In the genomic region with DNA sequence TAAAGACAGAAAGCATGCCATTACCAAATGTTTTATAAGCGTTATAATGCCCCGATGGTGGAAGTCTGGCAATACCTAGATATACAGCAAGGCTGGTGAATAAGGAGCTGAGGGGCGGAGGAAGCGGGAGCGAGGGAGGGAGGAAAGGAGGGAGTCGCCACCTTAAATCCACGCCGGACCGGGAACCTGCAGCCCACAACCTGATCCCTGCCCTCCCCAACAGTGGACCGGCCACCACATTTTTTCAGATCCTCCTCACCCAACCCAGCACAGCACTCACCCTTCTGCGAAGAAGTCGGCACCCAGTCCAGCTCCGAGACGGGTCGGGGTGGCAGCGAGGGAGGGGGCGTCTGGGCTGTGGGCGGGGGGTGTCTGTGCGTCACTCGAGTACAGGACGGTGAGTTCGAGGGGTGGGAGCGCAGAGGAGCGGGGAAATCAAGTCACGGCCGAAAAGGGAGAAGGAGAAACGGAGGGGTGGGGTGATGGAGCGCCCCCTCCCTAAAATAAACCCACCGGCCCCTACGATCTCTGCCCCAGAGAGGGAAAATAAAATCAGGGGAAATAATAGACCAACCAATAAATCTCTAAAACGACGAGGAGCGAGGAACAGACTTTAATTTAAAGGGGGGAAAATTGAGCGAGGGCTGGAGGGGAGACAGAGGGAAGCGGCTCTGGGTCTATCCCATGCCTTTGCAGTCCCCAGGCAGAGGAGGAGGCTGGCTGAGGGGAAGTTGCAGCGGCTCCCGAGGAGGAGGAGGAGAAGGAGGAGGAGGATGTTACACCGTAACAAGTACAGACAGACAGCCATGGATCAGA, we compare ENCODE assay signal across 8 cellular contexts.
DNase-seq lines count a peak whose midpoint lies in the region; ATAC-seq and TF ChIP-seq lines count a peak whose summit lies in the region.

No MANE protein-coding gene starts in this region.

- peaks cover 16% of the 10 kb centered on the region for H3K4me1 Mint-ChIP-seq in Caco-2 (ENCODE audit: low read depth, unreplicated experiment)

- DNase-seq in Caco-2 = peak; percentile 41 to 53
- peak; percentile 51 for DNase-seq in LHCN-M2 (ENCODE audit: low read depth)
- peak; percentile 77 for DNase-seq in activated CD8-positive, alpha-beta memory T cell treated with anti-CD3 and anti-CD28 coated beads for 24 hours
- peak in 2 of 3 donors; percentile 15 to 20 for DNase-seq in effector memory CD4-positive, alpha-beta T cell
- peak; percentile 54 for DNase-seq in lung (ENCODE audit: low spot score)
- peak; percentile 23 to 37 (median 32) for DNase-seq in stimulated activated CD4-positive, alpha-beta T cell treated with anti-CD3 and anti-CD28 coated beads, TNF-alpha, amount 100 ng/mL, for 4 hours (ENCODE audit: low read depth in 3 of 3)
- DNase-seq in DMS153 (lab: John Stamatoyannopoulos, UW) = no peak

- TF ChIP-seq CTCF in Caco-2 (IDR thresholded peaks at IDR 0.05; ENCODE audit: insufficient read depth in 1 of 2, low read depth in 1 of 2, low read length in 1 of 2, severe bottlenecking in 1 of 2, unreplicated experiment in 1 of 2) (peak; percentile 9), lung (IDR thresholded peaks at IDR 0.05; ENCODE audit: control extremely low read depth, extremely low read depth) (no peak)

- H3K9me3 Mint-ChIP-seq in Caco-2 (ENCODE audit: unreplicated experiment) = no peaks in the 10 kb centered on the region

- H3K27ac Mint-ChIP-seq in Caco-2 (ENCODE audit: unreplicated experiment) = peak overlapping the region; percentile 93

- H3K27me3 ChIP-seq in Caco-2 (replicated peaks; ENCODE audit: control insufficient read depth, insufficient read depth, low read length) (no peaks in the 10 kb centered on the region), lung (ENCODE audit: control insufficient read depth, insufficient read depth) (no peaks in the 10 kb centered on the region)
- H3K27me3 ChIP-seq in effector memory CD4-positive, alpha-beta T cell (replicated peaks; ENCODE audit: control insufficient read depth, insufficient read depth, low read length, poor library complexity, severe bottlenecking) = no peaks in the 10 kb centered on the region

- peak overlapping the region; percentile 73 for H3K4me3 ChIP-seq in Caco-2 (ENCODE audit: low read depth, low read length)
- peak overlapping the region; percentile 89 for H3K4me3 ChIP-seq in effector memory CD4-positive, alpha-beta T cell (ENCODE audit: insufficient read depth, low read depth, low read length, poor library complexity, severe bottlenecking)
- peak overlapping the region; percentile 48 for H3K4me3 ChIP-seq in lung

- H3K36me3 ChIP-seq in Caco-2 (ENCODE audit: control insufficient read depth, insufficient read depth, low read length) = no peaks in the 10 kb centered on the region
- no peaks in the 10 kb centered on the region for H3K36me3 ChIP-seq in effector memory CD4-positive, alpha-beta T cell (ENCODE audit: control insufficient read depth, insufficient read depth, low read length)
- H3K36me3 ChIP-seq in lung (ENCODE audit: control insufficient read depth in 2 of 2, insufficient read depth in 2 of 2, low read length in 2 of 2) = no peaks in the 10 kb centered on the region

- ATAC-seq in lung (ENCODE audit: insufficient read depth, low FRiP score) (no peak), HG02571 (IDR thresholded peaks at IDR 0.05; ENCODE audit: unreplicated experiment) (no peak)

- POLR2A ChIA-PET in Caco-2 (lab: Charles Lee) = interaction anchor here (0.6 to 3.8 kb wide), 17 partner anchors 8 to 800 kb away, joined by 3 to 98 read pairs (median 5); a partner anchor contains a TSS

- H3K9me3 ChIP-seq in Caco-2 = no peaks in the 10 kb centered on the region
- H3K9me3 ChIP-seq in effector memory CD4-positive, alpha-beta T cell (ENCODE audit: control insufficient read depth, low read length) = no peaks in the 10 kb centered on the region
- no peaks in the 10 kb centered on the region for H3K9me3 ChIP-seq in lung (ENCODE audit: control insufficient read depth in 2 of 2, insufficient read depth in 1 of 2, low read length in 1 of 2)

- H3K27me3 Mint-ChIP-seq in Caco-2 (ENCODE audit: insufficient read depth, unreplicated experiment) = no peaks in the 10 kb centered on the region

- intact Hi-C loops in Caco-2 (cut with micrococcal nuclease; ENCODE audit: unreplicated experiment) = loop anchor here (2.0 to 5.0 kb wide), 2 partner anchors 95 to 228 kb away; a partner anchor contains a TSS

- H3K27ac ChIP-seq in effector memory CD4-positive, alpha-beta T cell (ENCODE audit: insufficient read depth, low read length, poor library complexity, severe bottlenecking) = peak overlapping the region; percentile 88
- peak overlapping the region; percentile 87 to 95 for H3K27ac ChIP-seq in lung (ENCODE audit: low read depth in 1 of 2, low read length in 1 of 2)

- no TSS peak for BruUV-seq in Caco-2 (replicated peaks; lab: Mats Ljungman, UMichigan)

- 0% methylated on average over 38 of the region's 38 CpGs for WGBS in lung, 2 donors

- peaks cover 9% of the 10 kb centered on the region for H3K36me3 Mint-ChIP-seq in Caco-2 (ENCODE audit: insufficient read depth, unreplicated experiment)

- CTCF ChIA-PET in Caco-2 (lab: Charles Lee) = interaction anchor here (0.6 to 3.3 kb wide), 19 partner anchors 11 to 306 kb away, joined by 3 to 31 read pairs (median 4); a partner anchor contains a TSS

- H3K4me1 ChIP-seq in Caco-2 (peaks cover 22% of the 10 kb centered on the region; the same call in 1 of the 2 replicates), lung (ENCODE audit: control insufficient read depth in 2 of 2, insufficient read depth in 2 of 2, low read length in 2 of 2) (peaks cover 0 to 2% of the 10 kb centered on the region in 2 donors)
- H3K4me1 ChIP-seq in effector memory CD4-positive, alpha-beta T cell (ENCODE audit: control insufficient read depth, insufficient read depth, low read length, poor library complexity, severe bottlenecking) = peaks cover 11% of the 10 kb centered on the region

- H3K4me3 Mint-ChIP-seq in Caco-2 (ENCODE audit: unreplicated experiment) = peak overlapping the region; percentile 96
